ENCODE assay signal across 13 cellular contexts in the genomic region with DNA sequence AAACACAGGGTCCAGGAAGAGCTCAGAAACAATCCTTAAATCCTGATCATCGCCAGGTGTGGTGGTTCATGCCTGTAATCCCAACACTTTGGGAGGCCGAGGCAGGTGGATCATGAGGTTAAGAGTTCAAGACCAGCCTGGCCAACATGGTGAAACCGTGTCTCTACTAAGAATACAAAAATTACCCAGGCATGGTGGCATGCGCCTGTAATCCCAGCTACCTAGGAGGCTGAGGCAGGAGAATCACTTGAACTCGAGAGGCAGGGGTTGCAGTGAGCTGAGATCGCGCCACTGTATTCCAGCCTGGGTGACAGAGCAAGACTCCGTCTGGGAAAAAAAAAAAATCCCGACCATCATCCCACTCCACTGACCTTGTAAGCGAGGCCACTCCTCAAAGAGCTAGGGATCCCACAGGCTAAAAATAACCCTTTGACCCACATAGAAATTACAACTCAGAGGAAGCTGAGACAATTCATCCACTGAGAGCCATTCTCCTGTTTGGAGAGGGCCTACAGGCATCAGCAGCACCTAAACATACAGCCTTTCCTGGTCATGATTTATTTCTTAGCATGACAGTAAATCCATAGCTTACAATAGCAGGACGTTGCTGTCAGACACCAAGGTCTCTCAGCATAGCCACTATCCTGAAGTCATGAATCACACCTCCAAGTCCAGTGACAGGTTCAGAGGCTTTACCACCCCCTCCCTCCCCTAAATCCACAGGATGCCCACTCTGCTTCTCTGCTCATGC.
A peak's percentile ranks its signal among the peaks of the same experiment; 100 is the strongest.
DNase-seq lines count a peak whose midpoint lies in the region; ATAC-seq and TF ChIP-seq lines count a peak whose summit lies in the region.
"Had no signal": no experiment of that assay in that cellular context is flagged by ENCODE, and none has a peak within 500 bp of the region (broad histone marks: within the 10 kb centered on the region; RNA-seq: fewer than 3 reads in every experiment).

No MANE protein-coding gene starts in this region.

- H3K4me1 ChIP-seq in breast epithelium, result peaks cover 3 to 6% of the 10 kb centered on the region in 2 donors
- peaks cover 1 to 27% of the 10 kb centered on the region in 2 donors for H3K4me1 ChIP-seq in lung (ENCODE audit: control insufficient read depth in 2 of 2, insufficient read depth in 2 of 2, low read length in 2 of 2)
- peaks cover 20% of the 10 kb centered on the region for H3K4me1 ChIP-seq in stomach smooth muscle (ENCODE audit: control insufficient read depth, insufficient read depth, low read length)

- no peak overlapping the region for H3K9ac ChIP-seq in stomach smooth muscle (ENCODE audit: low read length in 2 of 2)

- H3K27me3 ChIP-seq in breast epithelium, result no peaks in the 10 kb centered on the region
- no peaks in the 10 kb centered on the region for H3K27me3 ChIP-seq in lung (ENCODE audit: control insufficient read depth, insufficient read depth)
- no peaks in the 10 kb centered on the region for H3K27me3 ChIP-seq in stomach smooth muscle (ENCODE audit: control insufficient read depth in 1 of 2, insufficient read depth in 2 of 2, low read length in 2 of 2)

- DNase-seq in NCI-H2227 treated with DMSO at 0.1 percent for 48 hours (lab: John Stamatoyannopoulos, UW) (peak; percentile 71), breast epithelium (ENCODE audit: low spot score in 2 of 2) (no peak), lung (ENCODE audit: low spot score) (no peak), cerebellar nuclear complex (lab: John Stamatoyannopoulos, UW) (no peak), kidney tubule cell (ENCODE audit: low spot score) (no peak), posterior cingulate gyrus (no peak)
- DNase-seq: activated naive CD8-positive, alpha-beta T cell treated with anti-CD3 and anti-CD28 coated beads, Interleukin-2, amount 50 U/mL, for 24 hours; CD4-positive, CD25-positive, alpha-beta regulatory T cell; Kasumi-1; midbrain; stimulated activated CD4-positive, alpha-beta T cell treated with anti-CD3 and anti-CD28 coated beads, Interleukin-2, amount 100 ng/mL, for 48 hours had no signal

- TF ChIP-seq POLR2A in breast epithelium (IDR thresholded peaks at IDR 0.05), result no peak

- ATAC-seq in lung (ENCODE audit: insufficient read depth, low FRiP score), result no peak
- ATAC-seq: activated CD4-positive, CD25-positive, alpha-beta regulatory T cell treated with anti-CD3 and anti-CD28 coated beads, Interleukin-2, amount 50 U/mL, for 24 hours; activated naive CD8-positive, alpha-beta T cell treated with anti-CD3 and anti-CD28 coated beads, Interleukin-2, amount 50 U/mL, for 24 hours had no signal

- H3K4me3 ChIP-seq in breast epithelium (no peak overlapping the region), lung (no peak overlapping the region), stomach smooth muscle (ENCODE audit: low read length in 2 of 2) (no peak overlapping the region)

- whole genome bisulfite sequencing in lung, 2 donors, result 73 to 84% methylated on average over 11 of the region's 11 CpGs

- H3K36me3 ChIP-seq in breast epithelium (no peaks in the 10 kb centered on the region), lung (ENCODE audit: control insufficient read depth in 2 of 2, insufficient read depth in 2 of 2, low read length in 2 of 2) (no peaks in the 10 kb centered on the region), stomach smooth muscle (ENCODE audit: control insufficient read depth in 2 of 2, insufficient read depth in 2 of 2, low read length in 2 of 2) (no peaks in the 10 kb centered on the region)

- H3K27ac ChIP-seq in breast epithelium (peak overlapping the region; percentile 38 to 67), lung (ENCODE audit: low read depth in 1 of 2, low read length in 1 of 2) (peak overlapping the region; percentile 14 to 71), stomach smooth muscle (ENCODE audit: low read length) (peak overlapping the region; percentile 7)

- intact Hi-C loops in breast epithelium (cut with DNase I; ENCODE audit: low total_unique reads) (no loop called here), posterior cingulate gyrus (cut with DNase I) (no loop called here)

- TF ChIP-seq CTCF in breast epithelium (IDR thresholded peaks at IDR 0.05) (no peak), lung (IDR thresholded peaks at IDR 0.05; ENCODE audit: control extremely low read depth, extremely low read depth) (no peak)

- no peaks in the 10 kb centered on the region for H3K9me3 ChIP-seq in breast epithelium
- H3K9me3 ChIP-seq in lung (ENCODE audit: control insufficient read depth in 2 of 2, insufficient read depth in 1 of 2, low read length in 1 of 2), result no peaks in the 10 kb centered on the region
- H3K9me3 ChIP-seq in stomach smooth muscle (ENCODE audit: control insufficient read depth in 2 of 2, low read length in 2 of 2), result no peaks in the 10 kb centered on the region
